Comparison of ENCODE assay signal across 1 cellular context in the genomic region with DNA sequence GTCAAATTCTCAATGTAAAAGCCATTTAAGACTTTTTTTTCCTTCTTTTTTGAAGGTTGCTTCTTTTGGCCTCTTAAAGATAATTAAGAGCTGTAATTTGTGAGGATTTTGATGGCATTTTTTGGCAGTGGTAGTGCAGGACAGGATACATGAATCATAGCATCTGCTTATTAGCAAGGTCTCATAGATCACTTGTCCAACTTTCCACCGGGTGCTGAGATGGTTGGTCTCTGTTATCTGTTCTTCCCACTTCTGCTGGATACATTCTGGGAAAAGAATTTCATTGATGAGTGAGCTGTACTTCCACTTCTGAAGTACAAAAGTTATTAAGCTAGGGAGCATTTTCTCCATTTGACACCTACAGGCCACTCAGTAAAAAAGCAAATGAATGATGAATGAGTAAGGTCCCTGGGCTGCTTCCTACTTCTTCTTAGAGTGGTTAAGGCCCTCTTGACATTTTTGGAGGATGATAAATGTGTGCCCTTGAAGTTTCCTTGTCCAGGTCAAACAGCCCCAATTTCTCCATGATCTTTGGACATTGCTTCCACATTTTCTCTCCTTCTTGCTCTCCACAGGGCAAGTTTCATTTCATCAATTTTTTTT.
TF ChIP-seq lines count a peak whose summit lies in the region.

No MANE protein-coding gene starts in this region.

TF ChIP-seq in IMR-90, 13 proteins besides CTCF, POLR2A, EP300 and RAD21 (continued from another document):
- TF ChIP-seq, protein P1, sequence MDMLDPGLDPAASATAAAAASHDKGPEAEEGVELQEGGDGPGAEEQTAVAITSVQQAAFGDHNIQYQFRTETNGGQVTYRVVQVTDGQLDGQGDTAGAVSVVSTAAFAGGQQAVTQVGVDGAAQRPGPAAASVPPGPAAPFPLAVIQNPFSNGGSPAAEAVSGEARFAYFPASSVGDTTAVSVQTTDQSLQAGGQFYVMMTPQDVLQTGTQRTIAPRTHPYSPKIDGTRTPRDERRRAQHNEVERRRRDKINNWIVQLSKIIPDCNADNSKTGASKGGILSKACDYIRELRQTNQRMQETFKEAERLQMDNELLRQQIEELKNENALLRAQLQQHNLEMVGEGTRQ (IDR thresholded peaks at IDR 0.05; ENCODE audit: low read depth, low read length) = no peak
- TF ChIP-seq RCOR1 (IDR thresholded peaks at IDR 0.05; ENCODE audit: insufficient replicate concordance, low read length) = no peak
- TF ChIP-seq CEBPB (IDR thresholded peaks at IDR 0.05; ENCODE audit: low read depth, low read length) = no peak
TF ChIP-seq in IMR-90: peak in this region for 0.
